Comparison of ENCODE assay signal across 11 cellular contexts in the genomic region with DNA sequence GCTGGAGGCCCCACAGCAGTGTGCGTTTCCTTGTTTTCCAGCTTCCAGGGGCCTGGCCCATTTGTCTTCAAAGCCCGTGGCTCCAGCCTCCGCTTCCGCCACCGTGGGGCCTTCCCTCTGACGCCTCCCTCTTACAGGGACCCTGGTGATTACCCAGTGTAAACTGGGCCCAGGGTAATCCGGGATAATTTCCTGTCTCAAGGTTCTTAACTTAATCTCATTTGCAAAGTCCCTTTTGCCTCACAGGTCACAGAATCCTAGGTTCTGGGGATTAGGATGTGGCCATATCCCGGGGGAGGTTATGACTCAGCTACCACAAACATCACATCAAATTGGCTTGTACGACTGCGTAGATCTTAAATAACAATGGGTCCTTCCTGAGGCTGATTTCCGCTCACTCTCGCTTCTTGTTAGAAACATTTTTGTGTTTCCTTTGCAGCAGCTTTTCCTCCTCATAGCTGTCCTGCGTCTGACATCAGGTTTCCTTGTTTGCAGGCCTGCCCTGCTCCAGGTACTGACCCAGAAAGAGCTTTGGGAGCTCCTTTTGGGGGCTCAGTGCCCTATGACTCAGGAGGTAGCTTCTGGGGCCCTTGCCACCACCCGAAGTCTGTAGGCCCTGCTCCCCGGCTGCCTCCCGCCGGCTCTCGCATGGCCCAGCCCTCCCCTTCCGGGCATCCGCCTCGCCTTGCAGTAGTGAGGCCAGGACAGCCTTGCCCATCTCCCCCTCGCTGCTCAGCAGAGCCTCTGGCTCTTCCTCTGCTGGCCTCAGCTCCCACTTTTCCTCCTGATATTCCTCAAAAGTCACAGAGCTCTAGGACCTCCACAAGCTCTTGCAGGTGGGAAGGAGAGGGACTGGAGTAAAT.
A peak's percentile ranks its signal among the peaks of the same experiment; 100 is the strongest.
DNase-seq lines count a peak whose midpoint lies in the region; ATAC-seq, FAIRE-seq and TF ChIP-seq lines count a peak whose summit lies in the region.
"Had no signal": no experiment of that assay in that cellular context is flagged by ENCODE, and none has a peak within 500 bp of the region (broad histone marks: within the 10 kb centered on the region; RNA-seq: fewer than 3 reads in every experiment).

No MANE protein-coding gene starts in this region.

- H3K23ac ChIP-seq in neuronal stem cell (ENCODE audit: low read depth, low read length, poor library complexity): no peak overlapping the region

- H3K4me3 ChIP-seq in RWPE2 (ENCODE audit: severe bottlenecking) (no peak overlapping the region), esophagus squamous epithelium (no peak overlapping the region), neuronal stem cell (ENCODE audit: low read length in 2 of 2) (no peak overlapping the region), kidney (ENCODE audit: low read length in 2 of 2) (no peak overlapping the region)
- H3K4me3 ChIP-seq: ovary had no signal

- FAIRE-seq in D721Med (lab: Jason Lieb, UNC) (no peak), kidney (lab: Jason Lieb, UNC) (no peak)

- no peak overlapping the region for H4K91ac ChIP-seq in neuronal stem cell (ENCODE audit: low read depth, low read length, poor library complexity)

- H3K27me3 ChIP-seq in RWPE2 (ENCODE audit: insufficient read depth, poor library complexity, severe bottlenecking) (no peaks in the 10 kb centered on the region), esophagus squamous epithelium (no peaks in the 10 kb centered on the region), neuronal stem cell (ENCODE audit: control insufficient read depth in 3 of 3, insufficient read depth in 3 of 3, low read depth in 1 of 3, low read length in 3 of 3) (peaks cover 0 to 8% (median 0%) of the 10 kb centered on the region in 3 experiments)
- H3K27me3 ChIP-seq: ovary had no signal

- DNase-seq in D721Med (ENCODE audit: insufficient read length, low spot score) (peak; percentile 55), RWPE2 (ENCODE audit: low spot score) (peak; percentile 49), esophagus squamous epithelium (lab: John Stamatoyannopoulos, UW) (no peak), neuronal stem cell (ENCODE audit: low spot score) (no peak), DMS153 (lab: John Stamatoyannopoulos, UW) (no peak), amniotic stem cell (lab: John Stamatoyannopoulos, UW) (no peak), kidney (no peak), DMS53 (lab: John Stamatoyannopoulos, UW) (no peak)
- DNase-seq: activated naive CD8-positive, alpha-beta T cell treated with anti-CD3 and anti-CD28 coated beads, Interleukin-2, amount 10 ng/mL, durations not matched to agents 7 days and 5 days; NCI-H446 had no signal

- no peaks in the 10 kb centered on the region for H3K79me1 ChIP-seq in neuronal stem cell (ENCODE audit: low read depth, low read length)

- H3K9ac ChIP-seq in neuronal stem cell (ENCODE audit: low read depth, low read length, poor library complexity) (no peak overlapping the region), kidney (ENCODE audit: low read length in 2 of 2) (no peak overlapping the region)

- peak overlapping the region; percentile 64 for H2AFZ ChIP-seq in neuronal stem cell (ENCODE audit: low read length)

- H2BK120ac ChIP-seq in neuronal stem cell (ENCODE audit: low read depth, low read length): no peak overlapping the region

- 48 to 54% methylated on average over 11 to 15 of the region's 22 CpGs for WGBS in esophagus squamous epithelium, 2 donors
- no CpG with 5 or more reads among the region's 22 CpGs for WGBS in neuronal stem cell (ENCODE audit: extremely low coverage in 2 of 2, insufficient read length in 2 of 2, insufficient replicate concordance in 1 of 2), 2 donors

- TF ChIP-seq POLR2A in esophagus squamous epithelium (IDR thresholded peaks at IDR 0.05): no peak

- H3K18ac ChIP-seq in neuronal stem cell (ENCODE audit: low read length): peak overlapping the region; percentile 46

- H3K14ac ChIP-seq in neuronal stem cell (ENCODE audit: low read length): no peak overlapping the region

- H3K9me3 ChIP-seq in RWPE2 (ENCODE audit: severe bottlenecking): no peaks in the 10 kb centered on the region
- peaks cover 0 to 6% (median 0%) of the 10 kb centered on the region in 3 donors for H3K9me3 ChIP-seq in esophagus squamous epithelium
- peaks cover 0 to 4% of the 10 kb centered on the region in 2 donors for H3K9me3 ChIP-seq in neuronal stem cell (replicated peaks in 1 of 2; ENCODE audit: control insufficient read depth in 2 of 2, insufficient read depth in 1 of 2, low read depth in 1 of 2, low read length in 2 of 2)
- no peaks in the 10 kb centered on the region for H3K9me3 ChIP-seq in kidney (ENCODE audit: control insufficient read depth in 1 of 2, low read length in 2 of 2)
- H3K9me3 ChIP-seq: ovary had no signal

- H2BK12ac ChIP-seq in neuronal stem cell (ENCODE audit: low read length): no peak overlapping the region

- H4K8ac ChIP-seq in neuronal stem cell (ENCODE audit: low read depth, low read length): no peak overlapping the region

- H3K36me3 ChIP-seq in RWPE2 (ENCODE audit: low read depth): no peaks in the 10 kb centered on the region
- no peaks in the 10 kb centered on the region for H3K36me3 ChIP-seq in esophagus squamous epithelium
- H3K36me3 ChIP-seq in neuronal stem cell (replicated peaks in 1 of 2; ENCODE audit: control insufficient read depth in 2 of 2, insufficient read depth in 2 of 2, low read length in 2 of 2): no peaks in the 10 kb centered on the region
- no peaks in the 10 kb centered on the region for H3K36me3 ChIP-seq in kidney (ENCODE audit: control insufficient read depth in 1 of 2, insufficient read depth in 2 of 2, low read length in 2 of 2)
- H3K36me3 ChIP-seq: ovary had no signal

- H2BK15ac ChIP-seq in neuronal stem cell (ENCODE audit: low read length): no peak overlapping the region

- H3K4me2 ChIP-seq in neuronal stem cell (ENCODE audit: insufficient read depth, low read length, poor library complexity, severe bottlenecking): no peak overlapping the region

- TF ChIP-seq CTCF in D721Med (IDR thresholded peaks at IDR 0.05; ENCODE audit: insufficient read depth, missing control alignments) (no peak), RWPE2 (IDR thresholded peaks at IDR 0.05; ENCODE audit: poor library complexity, severe bottlenecking) (no peak), esophagus squamous epithelium (IDR thresholded peaks at IDR 0.05) (no peak), kidney (IDR thresholded peaks at IDR 0.05; ENCODE audit: borderline replicate concordance, extremely low read depth, insufficient read depth) (no peak)

- H2AK5ac ChIP-seq in neuronal stem cell (ENCODE audit: low read depth, low read length): no peak overlapping the region

- H2BK5ac ChIP-seq in neuronal stem cell (ENCODE audit: low read length): no peak overlapping the region

- peak; percentile 84 for ATAC-seq in RWPE2 (ENCODE audit: low read depth)

- intact Hi-C loops in esophagus squamous epithelium (cut with DNase I): no loop called here
- intact Hi-C loops in kidney (cut with DNase I): no loop called here

- no peak overlapping the region for H3K4ac ChIP-seq in neuronal stem cell (ENCODE audit: low read length)

- H3K27ac ChIP-seq in RWPE2 (ENCODE audit: poor library complexity, severe bottlenecking) (peak overlapping the region; percentile 52), esophagus squamous epithelium (peak overlapping the region in 3 of 4 donors; percentile 26 to 72 (median 72)), neuronal stem cell (replicated peaks; ENCODE audit: low read length) (peak overlapping the region; percentile 9), kidney (ENCODE audit: low read depth in 2 of 2, low read length in 2 of 2) (no peak overlapping the region)
- H3K27ac ChIP-seq: ovary had no signal

- peaks cover 8% of the 10 kb centered on the region for H3K4me1 ChIP-seq in RWPE2 (ENCODE audit: insufficient read depth, poor library complexity, severe bottlenecking)
- H3K4me1 ChIP-seq in esophagus squamous epithelium: peaks cover 0 to 19% (median 7%) of the 10 kb centered on the region in 3 donors
- peaks cover 0 to 2% of the 10 kb centered on the region in 2 donors for H3K4me1 ChIP-seq in neuronal stem cell (ENCODE audit: control insufficient read depth in 2 of 2, insufficient read depth in 1 of 2, low read depth in 1 of 2, low read length in 2 of 2)
- no peaks in the 10 kb centered on the region for H3K4me1 ChIP-seq in kidney (ENCODE audit: control insufficient read depth in 1 of 2, insufficient read depth in 1 of 2, low read depth in 1 of 2, low read length in 2 of 2)

Comparison
In these comparisons a context has a peak if more than half of its experiments do, and no peak if none do; other contexts are left out.
1. DNase-seq: peak in D721Med (single experiment) and RWPE2 (single experiment); none in esophagus squamous epithelium (single experiment), neuronal stem cell (single experiment), DMS153 (single experiment), amniotic stem cell (single experiment), kidney (single experiment) and DMS53 (single experiment).
2. H3K27ac ChIP-seq: peak in RWPE2 (single experiment), esophagus squamous epithelium (3 of 4) and neuronal stem cell (single experiment); none in kidney (0 of 2).